Comparison of ENCODE assay signal across 23 cellular contexts in genomic region chr4:64724689-64725088, GRCh38.
"Had no signal": no experiment of that assay in that cellular context is flagged by ENCODE, and none has a peak within 500 bp of the region (broad histone marks: within the 10 kb centered on the region; RNA-seq: fewer than 3 reads in every experiment).

No MANE protein-coding gene starts in this region.

- DNase-seq: colonic mucosa; cortex of kidney; effector CD8-positive, alpha-beta T cell; effector memory CD8-positive, alpha-beta T cell; endodermal cell; erythroblast; esophagus squamous epithelium; foreskin fibroblast; foreskin melanocyte; gastrocnemius medialis; glutamatergic neuron; head of caudate nucleus; heart right ventricle; hippocampal formation; left cardiac atrium; left ventricle myocardium superior; lower lobe of right lung; mesenchymal stem cell; midbrain; naive thymus-derived CD4-positive, alpha-beta T cell had no signal

- H3K4me3 ChIP-seq: colonic mucosa, esophagus squamous epithelium, gastrocnemius medialis, heart right ventricle, left lung, lower lobe of right lung had no signal

- H3K4me1 ChIP-seq: colonic mucosa, esophagus squamous epithelium, gastrocnemius medialis, heart right ventricle, left lung, lower lobe of right lung had no signal

- H3K36me3 ChIP-seq: colonic mucosa, esophagus squamous epithelium, gastrocnemius medialis, heart right ventricle, left lung, lower lobe of right lung had no signal

- ATAC-seq: effector memory CD8-positive, alpha-beta T cell; esophagus mucosa; gastrocnemius medialis; heart right ventricle; left cardiac atrium; left lung; left ventricle myocardium superior; lower lobe of right lung; naive thymus-derived CD4-positive, alpha-beta T cell had no signal

- H3K9me3 ChIP-seq: colonic mucosa, esophagus squamous epithelium, gastrocnemius medialis, heart right ventricle, lower lobe of right lung had no signal

- H3K27me3 ChIP-seq: colonic mucosa, esophagus squamous epithelium, gastrocnemius medialis, heart right ventricle, left lung had no signal

- H3K27ac ChIP-seq: colonic mucosa, epithelial cell of prostate, esophagus squamous epithelium, gastrocnemius medialis, heart right ventricle, left lung, lower lobe of right lung had no signal
